1 cellular context compared by ENCODE assay signal in genomic region chr19:17305211-17305516, GRCh38.
TF ChIP-seq lines count a peak whose summit lies in the region.

No MANE protein-coding gene starts in this region.

TF ChIP-seq in HCT116, 20 proteins besides CTCF, POLR2A, EP300 and RAD21 (continued from another document):
- TF ChIP-seq REST (IDR thresholded peaks at IDR 0.05; ENCODE audit: low read depth), result no peak
- no peak for TF ChIP-seq ZFX (IDR thresholded peaks at IDR 0.05)
- TF ChIP-seq ZNF274 (IDR thresholded peaks at IDR 0.05; ENCODE audit: low read depth, low read length), result no peak
- no peak for TF ChIP-seq SIN3A (IDR thresholded peaks at IDR 0.05; ENCODE audit: low read depth)
- TF ChIP-seq EGR1 (IDR thresholded peaks at IDR 0.05; ENCODE audit: low read depth), result no peak; the same call in 1 of the 2 replicates
- no peak; the same call in 1 of the 2 replicates for TF ChIP-seq SRF (IDR thresholded peaks at IDR 0.05; ENCODE audit: low read depth)
- TF ChIP-seq MAX (IDR thresholded peaks at IDR 0.05), result no peak; the same call in 1 of the 2 replicates
- no peak for TF ChIP-seq EZH2phosphoT487 (IDR thresholded peaks at IDR 0.05; ENCODE audit: borderline replicate concordance)
- no peak for TF ChIP-seq POLR2AphosphoS5 (IDR thresholded peaks at IDR 0.05; ENCODE audit: low read depth, low read length)
- TF ChIP-seq JUND (IDR thresholded peaks at IDR 0.05), result no peak
- no peak for TF ChIP-seq EZH2 (IDR thresholded peaks at IDR 0.05)
